In the genomic region with DNA sequence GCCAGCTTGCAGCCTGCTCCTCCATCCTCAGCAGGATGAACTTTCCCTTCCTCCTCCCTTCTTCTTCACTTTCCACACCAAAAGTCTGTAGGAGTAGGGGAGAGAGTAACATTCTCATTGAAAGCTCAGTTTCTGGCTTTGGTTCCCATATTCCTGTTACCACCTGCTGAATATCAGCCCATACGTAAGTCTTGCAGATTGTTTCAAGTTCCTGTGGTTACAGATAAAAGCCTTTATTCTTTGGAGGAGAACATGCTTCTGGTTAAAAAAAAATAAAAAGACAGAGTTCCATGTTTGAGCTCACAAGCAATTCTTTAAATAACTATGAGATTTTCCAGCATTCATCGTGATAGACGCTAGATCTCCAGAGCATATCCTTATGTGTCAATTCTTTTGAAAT, we compare ENCODE assay signal across 25 cellular contexts.
"Had no signal": no experiment of that assay in that cellular context is flagged by ENCODE, and none has a peak within 500 bp of the region (broad histone marks: within the 10 kb centered on the region; RNA-seq: fewer than 3 reads in every experiment).

No MANE protein-coding gene starts in this region.

- H3K27ac Mint-ChIP-seq: naive thymus-derived CD8-positive, alpha-beta T cell; nephron; stimulated activated effector memory CD8-positive, alpha-beta T cell treated with anti-CD3 and anti-CD28 coated beads, Interleukin-12 subunit alpha, Interleukin-12 subunit beta, amount 100 ng/mL, for 72 hours; stimulated activated naive CD8-positive, alpha-beta T cell treated with anti-CD3 and anti-CD28 coated beads, Interleukin-15, Interleukin-2, amounts not matched to agents 100 ng/mL and 50 ng/mL, for 24 hours had no signal

- H3K4me1 ChIP-seq: left ventricle myocardium inferior, pancreas, prostate gland, transverse colon, upper lobe of right lung had no signal

- DNase-seq: head of caudate nucleus; hippocampal formation; islet precursor cell; left ventricle myocardium inferior; mesendoderm; naive thymus-derived CD8-positive, alpha-beta T cell; nucleus accumbens; pancreas; posterior cingulate gyrus; retina; right cardiac atrium; stimulated activated CD4-positive, alpha-beta T cell treated with anti-CD3 and anti-CD28 coated beads, Interleukin-12 subunit alpha, Interleukin-12 subunit beta, amount 100 ng/mL, for 4 hours; stimulated activated CD4-positive, alpha-beta T cell treated with anti-CD3 and anti-CD28 coated beads, Interleukin-15, amount 100 ng/mL, for 24 hours; stimulated activated CD4-positive, alpha-beta T cell treated with anti-CD3 and anti-CD28 coated beads, Interleukin-2, amount 100 ng/mL, for 24 hours; stimulated activated CD4-positive, alpha-beta T cell treated with anti-CD3 and anti-CD28 coated beads, Interleukin-4, amount 100 ng/mL, for 1 hour; stimulated activated naive CD4-positive, alpha-beta T cell; transverse colon; upper lobe of right lung had no signal

- H3K9me3 ChIP-seq: left ventricle myocardium inferior, pancreas, prostate gland, transverse colon, upper lobe of right lung had no signal

- H3K4me3 Mint-ChIP-seq: naive thymus-derived CD8-positive, alpha-beta T cell; nephron; neural crest cell; stimulated activated effector memory CD8-positive, alpha-beta T cell treated with anti-CD3 and anti-CD28 coated beads, Interleukin-12 subunit alpha, Interleukin-12 subunit beta, amount 100 ng/mL, for 72 hours; stimulated activated naive CD8-positive, alpha-beta T cell treated with anti-CD3 and anti-CD28 coated beads, Interleukin-15, Interleukin-2, amounts not matched to agents 100 ng/mL and 50 ng/mL, for 24 hours had no signal

- H3K9me3 Mint-ChIP-seq: naive thymus-derived CD8-positive, alpha-beta T cell; nephron; neural crest cell; stimulated activated naive CD8-positive, alpha-beta T cell treated with anti-CD3 and anti-CD28 coated beads, Interleukin-15, Interleukin-2, amounts not matched to agents 100 ng/mL and 50 ng/mL, for 24 hours had no signal

- H3K27me3 ChIP-seq: pancreas, transverse colon, upper lobe of right lung had no signal

- H3K36me3 Mint-ChIP-seq: stimulated activated effector memory CD8-positive, alpha-beta T cell treated with anti-CD3 and anti-CD28 coated beads, Interleukin-12 subunit alpha, Interleukin-12 subunit beta, amount 100 ng/mL, for 72 hours had no signal

- H3K4me3 ChIP-seq: left ventricle myocardium inferior, lung, pancreas, prostate gland, skin epidermis, transverse colon, upper lobe of right lung had no signal

- H3K4me1 Mint-ChIP-seq: neural crest cell; stimulated activated effector memory CD8-positive, alpha-beta T cell treated with anti-CD3 and anti-CD28 coated beads, Interleukin-12 subunit alpha, Interleukin-12 subunit beta, amount 100 ng/mL, for 72 hours had no signal

- H3K27me3 Mint-ChIP-seq: naive thymus-derived CD8-positive, alpha-beta T cell; stimulated activated naive CD8-positive, alpha-beta T cell treated with anti-CD3 and anti-CD28 coated beads, Interleukin-15, Interleukin-2, amounts not matched to agents 100 ng/mL and 50 ng/mL, for 24 hours had no signal

- H3K27ac ChIP-seq: left ventricle myocardium inferior, pancreas, prostate gland, skin epidermis, transverse colon, upper lobe of right lung had no signal

- H3K36me3 ChIP-seq: left ventricle myocardium inferior, pancreas, prostate gland, transverse colon, upper lobe of right lung had no signal
